ENCODE assay signal across 25 cellular contexts in genomic region chr13:24230428-24231072, GRCh38.
DNase-seq lines count a peak whose midpoint lies in the region; ATAC-seq, FAIRE-seq and TF ChIP-seq lines count a peak whose summit lies in the region.
"Had no signal": no experiment of that assay in that cellular context is flagged by ENCODE, and none has a peak within 500 bp of the region (broad histone marks: within the 10 kb centered on the region; RNA-seq: fewer than 3 reads in every experiment).

No MANE protein-coding gene starts in this region.

- H3K4me1 ChIP-seq in GM12878 (ENCODE audit: control insufficient read depth, insufficient read depth, low read length), result peaks cover 4% of the 10 kb centered on the region; the same call in 1 of the 2 replicates
- H3K4me1 ChIP-seq in lower lobe of right lung, result peaks cover 8% of the 10 kb centered on the region

- H3K27ac ChIP-seq in GM12878 (ENCODE audit: control insufficient read depth, insufficient read depth), result no peak overlapping the region
- H3K27ac ChIP-seq in lower lobe of right lung, result no peak overlapping the region
- H3K27ac ChIP-seq: brain microvascular endothelial cell, heart left ventricle, KMS-11, ovary, transverse colon had no signal

- CTCF ChIA-PET in activated CD4-positive, alpha-beta T cell treated with anti-CD3 and anti-CD28 coated beads for 36 hours (lab: Charles Lee), result interaction anchor here (0.6 to 2.0 kb wide), 12 partner anchors 11 to 435 kb away, joined by 3 to 6 read pairs (median 3); no protein-coding TSS in a partner anchor
- CTCF ChIA-PET in GM12878 (lab: Yijun Ruan, JAX), result interaction anchor here (0.7 to 5.3 kb wide), 15 partner anchors 10 to 312 kb away, joined by 3 to 86 read pairs (median 4); no protein-coding TSS in a partner anchor

- no peak for TF ChIP-seq POLR2A in GM12878 (IDR thresholded peaks at IDR 0.05; ENCODE audit: low read depth, low read length)

- POLR2A ChIA-PET in activated CD4-positive, alpha-beta T cell treated with anti-CD3 and anti-CD28 coated beads for 36 hours (lab: Charles Lee), result no interaction called here
- POLR2A ChIA-PET in GM12878 (lab: Charles Lee), result interaction anchor here (1.0 to 1.2 kb wide), 2 partner anchors 25 to 40 kb away, joined by 3 to 5 read pairs; no protein-coding TSS in a partner anchor

- TF ChIP-seq EP300 in GM12878 (IDR thresholded peaks at IDR 0.05; ENCODE audit: borderline replicate concordance in 1 of 2, control insufficient read depth in 1 of 2, low read depth in 2 of 2, low read length in 2 of 2), result no peak

- TF ChIP-seq RAD21 in GM12878 (IDR thresholded peaks at IDR 0.05; ENCODE audit: insufficient read depth, low read depth, low read length), result no peak

- no peaks in the 10 kb centered on the region for H3K9me3 Mint-ChIP-seq in activated CD4-positive, alpha-beta T cell treated with anti-CD3 and anti-CD28 coated beads, Interleukin-2, amount 10 ng/mL, durations not matched to agents 24 days and 14 days
- no peaks in the 10 kb centered on the region for H3K9me3 Mint-ChIP-seq in activated CD4-positive, alpha-beta T cell treated with anti-CD3 and anti-CD28 coated beads for 36 hours (ENCODE audit: low read depth)
- no peaks in the 10 kb centered on the region for H3K9me3 Mint-ChIP-seq in stimulated activated naive CD8-positive, alpha-beta T cell treated with anti-CD3 and anti-CD28 coated beads, Interleukin-15, Interleukin-2, amounts not matched to agents 100 ng/mL and 50 ng/mL, for 24 hours
- H3K9me3 Mint-ChIP-seq: activated T-cell treated with anti-CD3 and anti-CD28 coated beads, Interleukin-2, amount 50 U/mL, for 72 hours; CD4-positive, alpha-beta T cell; naive thymus-derived CD8-positive, alpha-beta T cell had no signal

- TF ChIP-seq CTCF in GM12878 (IDR thresholded peaks at IDR 0.05 in 2 of 3, conservative IDR thresholded peaks at IDR 0.05 in 1 of 3; ENCODE audit: control insufficient read depth in 2 of 3, extremely low read depth in 1 of 3, insufficient read depth in 1 of 3, low read depth in 3 of 3, low read length in 3 of 3), result no peak
- no peak for TF ChIP-seq CTCF in lower lobe of right lung (IDR thresholded peaks at IDR 0.05)

- no peaks in the 10 kb centered on the region for H3K36me3 ChIP-seq in GM12878 (ENCODE audit: control insufficient read depth in 2 of 2, insufficient read depth in 2 of 2, low read length in 1 of 2)
- no peaks in the 10 kb centered on the region for H3K36me3 ChIP-seq in lower lobe of right lung
- H3K36me3 ChIP-seq: brain microvascular endothelial cell, heart left ventricle, ovary, transverse colon had no signal

- peak overlapping the region; percentile 63 for H3K27ac Mint-ChIP-seq in activated CD4-positive, alpha-beta T cell treated with anti-CD3 and anti-CD28 coated beads, Interleukin-2, amount 10 ng/mL, durations not matched to agents 24 days and 14 days
- H3K27ac Mint-ChIP-seq in activated CD4-positive, alpha-beta T cell treated with anti-CD3 and anti-CD28 coated beads for 36 hours, result no peak overlapping the region
- peak overlapping the region; percentile 71 for H3K27ac Mint-ChIP-seq in stimulated activated naive CD8-positive, alpha-beta T cell treated with anti-CD3 and anti-CD28 coated beads, Interleukin-15, Interleukin-2, amounts not matched to agents 100 ng/mL and 50 ng/mL, for 24 hours
- H3K27ac Mint-ChIP-seq: activated T-cell treated with anti-CD3 and anti-CD28 coated beads, Interleukin-2, amount 50 U/mL, for 72 hours; CD4-positive, alpha-beta T cell had no signal

- in situ Hi-C loops in GM12878 (cut with MboI), result loop anchor here (5.0 kb wide), 1 partner anchor 313 kb away; no protein-coding TSS in a partner anchor

- intact Hi-C loops in activated CD4-positive, alpha-beta T cell treated with anti-CD3 and anti-CD28 coated beads, Interleukin-2, amount 10 ng/mL, durations not matched to agents 24 days and 14 days (cut with micrococcal nuclease), result loop anchor here (5.0 kb wide), 2 partner anchors 133 to 263 kb away; no protein-coding TSS in a partner anchor
- intact Hi-C loops in activated CD4-positive, alpha-beta T cell treated with anti-CD3 and anti-CD28 coated beads for 36 hours (cut with DNase I, micrococcal nuclease), result loop anchor here in 1 of 2 experiments (5.0 kb wide), 2 partner anchors 263 to 763 kb away; no protein-coding TSS in a partner anchor
- intact Hi-C loops in GM12878 (cut with micrococcal nuclease; ENCODE audit: unreplicated experiment), result no loop called here
- intact Hi-C loops in lower lobe of right lung (cut with DNase I), result no loop called here

- BruUV-seq in GM12878 (replicated peaks; lab: Mats Ljungman, UMichigan), result no TSS peak

- no peak overlapping the region for H2AFZ ChIP-seq in GM12878 (ENCODE audit: control insufficient read depth, low read depth, low read length)

- H3K4me3 Mint-ChIP-seq in activated CD4-positive, alpha-beta T cell treated with anti-CD3 and anti-CD28 coated beads, Interleukin-2, amount 10 ng/mL, durations not matched to agents 24 days and 14 days, result no peak overlapping the region
- no peak overlapping the region for H3K4me3 Mint-ChIP-seq in activated CD4-positive, alpha-beta T cell treated with anti-CD3 and anti-CD28 coated beads for 36 hours
- peak overlapping the region; percentile 4 for H3K4me3 Mint-ChIP-seq in stimulated activated naive CD8-positive, alpha-beta T cell treated with anti-CD3 and anti-CD28 coated beads, Interleukin-15, Interleukin-2, amounts not matched to agents 100 ng/mL and 50 ng/mL, for 24 hours
- H3K4me3 Mint-ChIP-seq: activated T-cell treated with anti-CD3 and anti-CD28 coated beads, Interleukin-2, amount 50 U/mL, for 72 hours; CD4-positive, alpha-beta T cell had no signal

- DNase-seq in activated CD4-positive, alpha-beta T cell treated with anti-CD3 and anti-CD28 coated beads, Interleukin-2, amount 10 ng/mL, durations not matched to agents 24 days and 14 days, result no peak
- no peak for DNase-seq in activated CD4-positive, alpha-beta T cell treated with anti-CD3 and anti-CD28 coated beads for 36 hours
- DNase-seq in GM12878 (ENCODE audit: low read depth, low spot score) (no peak), lower lobe of right lung (no peak), HCEC 1CT (no peak), RCC 7860 (ENCODE audit: low spot score) (no peak), hippocampal formation (lab: John Stamatoyannopoulos, UW) (no peak)
- DNase-seq: 8988T; activated CD8-positive, alpha-beta memory T cell treated with anti-CD3 and anti-CD28 coated beads for 24 hours; activated T-cell treated with anti-CD3 and anti-CD28 coated beads, Interleukin-2, amount 50 U/mL, for 72 hours; brain microvascular endothelial cell; CD4-positive, alpha-beta T cell; heart left ventricle; naive thymus-derived CD8-positive, alpha-beta T cell; NCI-H1436; NCI-H2107; NCI-H446 treated with DMSO at 0.1 percent for 48 hours; ovary; PC-3; right cardiac atrium; SIG-M5; transverse colon had no signal

- no peaks in the 10 kb centered on the region for H3K79me2 ChIP-seq in GM12878 (ENCODE audit: control insufficient read depth, insufficient read depth, low read length)

- no peak overlapping the region for H3K9ac ChIP-seq in GM12878 (ENCODE audit: control insufficient read depth, insufficient read depth, low read length)
- H3K9ac ChIP-seq: KMS-11 had no signal

- SMC1A ChIA-PET in GM12878 (lab: Charles Lee; ENCODE audit: uncharacterized antibody, unreplicated experiment), result interaction anchor here (0.6 to 3.4 kb wide), 13 partner anchors 11 to 493 kb away, joined by 3 to 15 read pairs (median 4); no protein-coding TSS in a partner anchor

- ATAC-seq in activated CD4-positive, alpha-beta T cell treated with anti-CD3 and anti-CD28 coated beads for 36 hours, result no peak
- ATAC-seq in GM12878, result peak; percentile 27; the same call in 2 of the 3 replicates
- peak; percentile 11 to 17 for ATAC-seq in lower lobe of right lung
- ATAC-seq: activated CD4-positive, CD25-positive, alpha-beta regulatory T cell treated with anti-CD3 and anti-CD28 coated beads, Interleukin-2, amount 50 U/mL, for 24 hours; heart left ventricle; naive thymus-derived CD8-positive, alpha-beta T cell; right cardiac atrium had no signal

- no peak overlapping the region for H3K4me2 ChIP-seq in GM12878 (ENCODE audit: control insufficient read depth, insufficient read depth)
- H3K4me2 ChIP-seq: KMS-11 had no signal

- H4K20me1 ChIP-seq in GM12878 (ENCODE audit: control insufficient read depth, insufficient read depth), result no peaks in the 10 kb centered on the region

- H3K9me3 ChIP-seq in GM12878 (replicated peaks; ENCODE audit: control insufficient read depth, insufficient read depth, low read length), result no peaks in the 10 kb centered on the region
- no peaks in the 10 kb centered on the region for H3K9me3 ChIP-seq in lower lobe of right lung
- H3K9me3 ChIP-seq: heart left ventricle, ovary, transverse colon had no signal

- no peaks in the 10 kb centered on the region for H3K27me3 Mint-ChIP-seq in activated CD4-positive, alpha-beta T cell treated with anti-CD3 and anti-CD28 coated beads, Interleukin-2, amount 10 ng/mL, durations not matched to agents 24 days and 14 days
- H3K27me3 Mint-ChIP-seq in activated CD4-positive, alpha-beta T cell treated with anti-CD3 and anti-CD28 coated beads for 36 hours, result no peaks in the 10 kb centered on the region
- H3K27me3 Mint-ChIP-seq in stimulated activated naive CD8-positive, alpha-beta T cell treated with anti-CD3 and anti-CD28 coated beads, Interleukin-15, Interleukin-2, amounts not matched to agents 100 ng/mL and 50 ng/mL, for 24 hours, result no peaks in the 10 kb centered on the region
- H3K27me3 Mint-ChIP-seq: CD4-positive, alpha-beta T cell; naive thymus-derived CD8-positive, alpha-beta T cell had no signal

- no peaks in the 10 kb centered on the region for H3K36me3 Mint-ChIP-seq in activated CD4-positive, alpha-beta T cell treated with anti-CD3 and anti-CD28 coated beads, Interleukin-2, amount 10 ng/mL, durations not matched to agents 24 days and 14 days (ENCODE audit: low read depth)
- H3K36me3 Mint-ChIP-seq in activated CD4-positive, alpha-beta T cell treated with anti-CD3 and anti-CD28 coated beads for 36 hours (ENCODE audit: low read depth), result peaks cover 2% of the 10 kb centered on the region
- no peaks in the 10 kb centered on the region for H3K36me3 Mint-ChIP-seq in stimulated activated naive CD8-positive, alpha-beta T cell treated with anti-CD3 and anti-CD28 coated beads, Interleukin-15, Interleukin-2, amounts not matched to agents 100 ng/mL and 50 ng/mL, for 24 hours (ENCODE audit: low read depth)

- no peak for FAIRE-seq in GM12878 (lab: Jason Lieb, UNC)
- FAIRE-seq in RCC 7860 (lab: Jason Lieb, UNC), result no peak

- H3K4me3 ChIP-seq in GM12878, result no peak overlapping the region
- H3K4me3 ChIP-seq in lower lobe of right lung, result no peak overlapping the region
- H3K4me3 ChIP-seq: heart left ventricle, ovary, transverse colon had no signal

- 45% methylated on average over 12 of the region's 12 CpGs for WGBS in GM12878 (ENCODE audit: insufficient coverage, insufficient replicate concordance, low lambda C conversion rate, missing lambda C conversion rate)

- H3K27me3 ChIP-seq in GM12878 (replicated peaks in 1 of 2; ENCODE audit: control insufficient read depth in 2 of 2, insufficient read depth in 2 of 2, low read length in 1 of 2), result no peaks in the 10 kb centered on the region
- H3K27me3 ChIP-seq in lower lobe of right lung (ENCODE audit: low read depth), result no peaks in the 10 kb centered on the region
- H3K27me3 ChIP-seq: brain microvascular endothelial cell, heart left ventricle, ovary, transverse colon had no signal

- peaks cover 40% of the 10 kb centered on the region for H3K4me1 Mint-ChIP-seq in activated CD4-positive, alpha-beta T cell treated with anti-CD3 and anti-CD28 coated beads, Interleukin-2, amount 10 ng/mL, durations not matched to agents 24 days and 14 days
- peaks cover 32% of the 10 kb centered on the region for H3K4me1 Mint-ChIP-seq in activated CD4-positive, alpha-beta T cell treated with anti-CD3 and anti-CD28 coated beads for 36 hours
- H3K4me1 Mint-ChIP-seq in stimulated activated naive CD8-positive, alpha-beta T cell treated with anti-CD3 and anti-CD28 coated beads, Interleukin-15, Interleukin-2, amounts not matched to agents 100 ng/mL and 50 ng/mL, for 24 hours (ENCODE audit: low read depth), result peaks cover 58% of the 10 kb centered on the region

- RAD21 ChIA-PET in GM12878 (lab: Charles Lee; ENCODE audit: unreplicated experiment), result interaction anchor here (0.7 to 5.7 kb wide), 7 partner anchors 15 to 308 kb away, joined by 3 to 80 read pairs (median 4); no protein-coding TSS in a partner anchor
